ENCODE assay signal across 20 cellular contexts in the genomic region with DNA sequence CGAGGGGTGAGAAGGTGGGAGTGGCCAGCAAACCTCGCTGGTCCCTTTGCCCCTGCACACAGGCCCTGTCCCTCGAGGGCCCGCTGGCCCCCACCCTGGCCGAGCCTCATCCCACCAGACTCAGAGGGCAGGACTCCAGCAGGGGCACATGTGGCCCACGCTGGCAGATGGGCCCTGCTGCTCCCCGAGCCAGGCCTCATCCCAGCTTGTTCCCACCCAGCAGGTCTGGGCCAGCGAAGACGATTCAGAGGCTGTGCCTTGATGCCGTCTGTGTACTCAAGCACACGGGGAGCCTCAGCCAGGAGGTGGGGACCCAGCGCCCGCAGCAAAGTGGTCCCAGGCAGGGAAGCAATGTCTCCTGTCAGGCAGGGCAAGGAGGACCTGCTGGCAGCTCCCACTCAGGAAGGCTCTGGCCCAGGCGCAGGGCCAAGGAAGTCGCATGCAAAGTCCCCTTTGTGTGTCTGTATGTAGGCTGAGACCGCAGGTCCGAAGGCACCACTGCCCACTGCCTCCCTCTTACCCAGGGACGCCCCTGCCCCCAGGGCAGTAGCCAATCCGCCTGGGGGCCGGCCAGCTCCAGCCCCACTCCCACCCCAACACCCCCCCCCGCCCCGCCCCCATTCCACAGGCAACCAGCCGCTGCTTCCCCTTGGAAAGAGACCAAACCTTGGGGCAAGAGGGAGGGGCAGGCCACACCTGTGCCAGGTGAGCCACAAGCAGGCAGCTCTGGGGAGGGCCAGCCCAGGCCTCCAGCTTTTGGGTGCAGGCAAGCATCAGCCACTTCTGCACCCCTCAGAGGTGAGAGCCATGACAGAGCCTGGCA. TPM values are rescaled to one million over a fixed set of nuclear protein-coding genes. Genes with fewer than 3 reads are reported as not detected.
DNase-seq lines count a peak whose midpoint lies in the region; ATAC-seq and TF ChIP-seq lines count a peak whose summit lies in the region.
"Had no signal": no experiment of that assay in that cellular context is flagged by ENCODE, and none has a peak within 500 bp of the region (broad histone marks: within the 10 kb centered on the region; RNA-seq: fewer than 3 reads in every experiment).

No MANE protein-coding gene starts in this region.

- DNase-seq in COR-L47 (lab: John Stamatoyannopoulos, UW) (peak; percentile 33), HPDE6-E6E7 (ENCODE audit: extremely low spot score) (peak; percentile 60), body of pancreas (peak; percentile 46 to 69 (median 64)), lung (ENCODE audit: low spot score) (peak; percentile 65), osteocyte (ENCODE audit: extremely low spot score, unreplicated experiment) (no peak), EL (no peak), NCI-H510A treated with DMSO at 0.1 percent for 48 hours (lab: John Stamatoyannopoulos, UW) (no peak), kidney glomerular epithelial cell (lab: John Stamatoyannopoulos, UW) (no peak)
- DNase-seq: activated CD4-positive, CD25-positive, alpha-beta regulatory T cell treated with anti-CD3 and anti-CD28 coated beads, Interleukin-2, amount 50 U/mL, for 72 hours; hypothalamus; MV-4-11; natural killer cell; stimulated activated CD8-positive, alpha-beta memory T cell treated with anti-CD3 and anti-CD28 coated beads, Interleukin-4, amount 100 ng/mL, for 48 hours; T-helper 17 cell had no signal

- peak; percentile 67 for ATAC-seq in body of pancreas
- no peak for ATAC-seq in lung (ENCODE audit: insufficient read depth, low FRiP score)
- ATAC-seq: left lobe of liver, natural killer cell, right cardiac atrium, T-helper 17 cell had no signal

- no peak for TF ChIP-seq POLR2A in body of pancreas (IDR thresholded peaks at IDR 0.05)

- TF ChIP-seq CTCF in body of pancreas (IDR thresholded peaks at IDR 0.05) (no peak), lung (IDR thresholded peaks at IDR 0.05; ENCODE audit: control extremely low read depth, extremely low read depth) (no peak), osteocyte (IDR thresholded peaks at IDR 0.05) (no peak)

- H3K36me3 ChIP-seq in body of pancreas (replicated peaks in 1 of 2; ENCODE audit: insufficient read depth in 1 of 2, low read depth in 2 of 2): no peaks in the 10 kb centered on the region
- H3K36me3 ChIP-seq in lung (ENCODE audit: control insufficient read depth in 2 of 2, insufficient read depth in 2 of 2, low read length in 2 of 2): peaks cover 0 to 3% of the 10 kb centered on the region in 2 donors

- H3K9me3 Mint-ChIP-seq in osteocyte (ENCODE audit: unreplicated experiment): peaks cover 2% of the 10 kb centered on the region
- H3K9me3 Mint-ChIP-seq: activated naive CD4-positive, alpha-beta T cell treated with anti-CD3 and anti-CD28 coated beads, Interleukin-2, amount 50 U/mL, for 24 hours had no signal

- no peak overlapping the region for H3K4me3 ChIP-seq in body of pancreas
- no peak overlapping the region for H3K4me3 ChIP-seq in lung
- H3K4me3 ChIP-seq: dorsolateral prefrontal cortex had no signal

- H3K4me1 Mint-ChIP-seq in osteocyte (ENCODE audit: unreplicated experiment): no peaks in the 10 kb centered on the region

- WGBS in body of pancreas, 2 donors: 28 to 34% methylated on average over 9 to 17 of the region's 23 CpGs
- 58 to 71% methylated on average over 21 to 23 of the region's 23 CpGs for WGBS in lung, 2 donors

- intact Hi-C loops in body of pancreas (cut with DNase I): no loop called here

- H3K27me3 ChIP-seq in body of pancreas: no peaks in the 10 kb centered on the region
- H3K27me3 ChIP-seq in lung (ENCODE audit: control insufficient read depth, insufficient read depth): no peaks in the 10 kb centered on the region
- H3K27me3 ChIP-seq: dorsolateral prefrontal cortex had no signal

- H3K4me1 ChIP-seq in body of pancreas (peaks cover 19% of the 10 kb centered on the region), lung (ENCODE audit: control insufficient read depth in 2 of 2, insufficient read depth in 2 of 2, low read length in 2 of 2) (peaks cover 0 to 13% of the 10 kb centered on the region in 2 donors)

- H3K27me3 Mint-ChIP-seq in osteocyte (ENCODE audit: unreplicated experiment): no peaks in the 10 kb centered on the region
- H3K27me3 Mint-ChIP-seq: activated naive CD4-positive, alpha-beta T cell treated with anti-CD3 and anti-CD28 coated beads, Interleukin-2, amount 50 U/mL, for 24 hours; T-helper 17 cell had no signal

- H3K27ac ChIP-seq in body of pancreas (peak overlapping the region; percentile 16 to 69 (median 46)), lung (ENCODE audit: low read depth in 1 of 2, low read length in 1 of 2) (no peak overlapping the region)

- H3K27ac Mint-ChIP-seq in osteocyte (ENCODE audit: unreplicated experiment): no peak overlapping the region
- H3K27ac Mint-ChIP-seq: activated naive CD4-positive, alpha-beta T cell treated with anti-CD3 and anti-CD28 coated beads, Interleukin-2, amount 50 U/mL, for 24 hours; T-helper 17 cell had no signal

- H3K36me3 Mint-ChIP-seq in osteocyte (ENCODE audit: unreplicated experiment): peaks cover under 1% of the 10 kb centered on the region
- H3K36me3 Mint-ChIP-seq: natural killer cell had no signal

- no peak overlapping the region for H3K4me3 Mint-ChIP-seq in osteocyte (ENCODE audit: unreplicated experiment)
- H3K4me3 Mint-ChIP-seq: activated naive CD4-positive, alpha-beta T cell treated with anti-CD3 and anti-CD28 coated beads, Interleukin-2, amount 50 U/mL, for 24 hours; brain; natural killer cell; T-helper 17 cell had no signal

- no peaks in the 10 kb centered on the region for H3K9me3 ChIP-seq in body of pancreas
- H3K9me3 ChIP-seq in lung (ENCODE audit: control insufficient read depth in 2 of 2, insufficient read depth in 1 of 2, low read length in 1 of 2): peaks cover 0 to 5% of the 10 kb centered on the region in 2 donors

RNA-seq across cellular contexts. Expression of a gene that starts 9.4 kb away (rescaled TPM):
- total RNA-seq in body of pancreas (10 to 100 TPM in 1 of 2 donors, 1 to 10 TPM in 1; 7.3 to 10.5 TPM), lung (1 to 10 TPM; 5.2 to 7.4 TPM), osteocyte (0.19 and 0.21 TPM in 2 replicates)
- 1 to 10 TPM; 3.6 to 6.2 TPM for polyA plus RNA-seq in lung
- total RNA-seq: RPMI7951 had no signal

Comparison
In these comparisons a context has a peak if more than half of its experiments do, and no peak if none do; other contexts are left out.
1. DNase-seq: peak in COR-L47 (single experiment), HPDE6-E6E7 (single experiment), body of pancreas (4 of 4) and lung (single experiment); none in osteocyte (single experiment), EL (single experiment), NCI-H510A treated with DMSO at 0.1 percent for 48 hours (single experiment) and kidney glomerular epithelial cell (single experiment).
2. H3K27ac ChIP-seq: peak in body of pancreas (4 of 4); none in lung (0 of 2).